11 cellular contexts compared by ENCODE assay signal in genomic region chr1:165841582-165842362, GRCh38. TPM values are rescaled to one million over a fixed set of nuclear protein-coding genes. Genes with fewer than 3 reads are reported as not detected.
DNase-seq lines count a peak whose midpoint lies in the region; ATAC-seq and TF ChIP-seq lines count a peak whose summit lies in the region.
"Had no signal": no experiment of that assay in that cellular context is flagged by ENCODE, and none has a peak within 500 bp of the region (broad histone marks: within the 10 kb centered on the region; RNA-seq: fewer than 3 reads in every experiment).

No MANE protein-coding gene starts in this region.

- peak; percentile 66 for ATAC-seq in GM19035 (IDR thresholded peaks at IDR 0.05; ENCODE audit: unreplicated experiment)
- peak; percentile 52 for ATAC-seq in HG02981 (IDR thresholded peaks at IDR 0.05; ENCODE audit: unreplicated experiment)
- ATAC-seq in activated naive CD8-positive, alpha-beta T cell treated with anti-CD3 and anti-CD28 coated beads, Interleukin-2, amount 50 U/mL, for 24 hours: peak; percentile 76
- no peak for ATAC-seq in GM21381 (IDR thresholded peaks at IDR 0.05; ENCODE audit: unreplicated experiment)
- ATAC-seq in GM18873 (IDR thresholded peaks at IDR 0.05; ENCODE audit: low FRiP score, unreplicated experiment): no peak

- H3K4me3 Mint-ChIP-seq in activated naive CD8-positive, alpha-beta T cell treated with anti-CD3 and anti-CD28 coated beads, Interleukin-2, amount 50 U/mL, for 24 hours: no peak overlapping the region
- H3K4me3 Mint-ChIP-seq in nephron progenitor cell: no peak overlapping the region

- intact Hi-C loops in posterior vena cava (cut with DNase I): no loop called here

- no peak for DNase-seq in activated naive CD8-positive, alpha-beta T cell treated with anti-CD3 and anti-CD28 coated beads, Interleukin-2, amount 50 U/mL, for 24 hours
- DNase-seq in nephron progenitor cell: no peak
- no peak for DNase-seq in posterior vena cava (ENCODE audit: low spot score)
- no peak for DNase-seq in stimulated activated CD4-positive, alpha-beta T cell treated with anti-CD3 and anti-CD28 coated beads, Interleukin-12 subunit alpha, Interleukin-12 subunit beta, amount 100 ng/mL, for 4 hours
- DNase-seq: kidney; stimulated activated CD4-positive, alpha-beta T cell treated with anti-CD3 and anti-CD28 coated beads, Interleukin-4, amount 100 ng/mL, for 4 hours had no signal

- TF ChIP-seq CTCF in nephron progenitor cell (IDR thresholded peaks at IDR 0.05): no peak

- H3K9me3 Mint-ChIP-seq in activated naive CD8-positive, alpha-beta T cell treated with anti-CD3 and anti-CD28 coated beads, Interleukin-2, amount 50 U/mL, for 24 hours: no peaks in the 10 kb centered on the region
- no peaks in the 10 kb centered on the region for H3K9me3 Mint-ChIP-seq in nephron progenitor cell
- H3K9me3 Mint-ChIP-seq: IgD-negative memory B cell had no signal

- H3K27ac Mint-ChIP-seq in activated naive CD8-positive, alpha-beta T cell treated with anti-CD3 and anti-CD28 coated beads, Interleukin-2, amount 50 U/mL, for 24 hours: no peak overlapping the region
- H3K27ac Mint-ChIP-seq in nephron progenitor cell: peak overlapping the region; percentile 22

- H3K4me1 Mint-ChIP-seq in activated naive CD8-positive, alpha-beta T cell treated with anti-CD3 and anti-CD28 coated beads, Interleukin-2, amount 50 U/mL, for 24 hours: peaks cover 30% of the 10 kb centered on the region
- peaks cover 62% of the 10 kb centered on the region for H3K4me1 Mint-ChIP-seq in nephron progenitor cell

- no peaks in the 10 kb centered on the region for H3K27me3 Mint-ChIP-seq in activated naive CD8-positive, alpha-beta T cell treated with anti-CD3 and anti-CD28 coated beads, Interleukin-2, amount 50 U/mL, for 24 hours
- no peaks in the 10 kb centered on the region for H3K27me3 Mint-ChIP-seq in nephron progenitor cell (ENCODE audit: low read depth, poor library complexity)
- H3K27me3 Mint-ChIP-seq: IgD-negative memory B cell had no signal

- H3K36me3 Mint-ChIP-seq in activated naive CD8-positive, alpha-beta T cell treated with anti-CD3 and anti-CD28 coated beads, Interleukin-2, amount 50 U/mL, for 24 hours (ENCODE audit: low read depth): peaks cover 10% of the 10 kb centered on the region
- peaks cover 28% of the 10 kb centered on the region for H3K36me3 Mint-ChIP-seq in nephron progenitor cell (ENCODE audit: low read depth)

RNA-seq across cellular contexts. Expression of gene UCK2, which starts 14.4 kb away (rescaled TPM):
- total RNA-seq in posterior vena cava: 10 to 100 TPM; 14.7 to 20.8 TPM

Comparison
In these comparisons a context has a peak if more than half of its experiments do, and no peak if none do; other contexts are left out.
1. ATAC-seq: peak in GM19035 (single experiment), HG02981 (single experiment) and activated naive CD8-positive, alpha-beta T cell treated with anti-CD3 and anti-CD28 coated beads, Interleukin-2, amount 50 U/mL, for 24 hours (single experiment); none in GM21381 (single experiment) and GM18873 (single experiment).